8 cellular contexts compared by ENCODE assay signal in genomic region chr20:41697861-41698559, GRCh38.
A peak's percentile ranks its signal among the peaks of the same experiment; 100 is the strongest.
DNase-seq lines count a peak whose midpoint lies in the region; ATAC-seq and TF ChIP-seq lines count a peak whose summit lies in the region.

No MANE protein-coding gene starts in this region.

- no peaks in the 10 kb centered on the region for H4K20me1 ChIP-seq in SK-N-SH (ENCODE audit: insufficient read depth)

- H3F3A ChIP-seq in SK-N-SH (replicated peaks; ENCODE audit: insufficient read depth) = no peaks in the 10 kb centered on the region

- H3K79me2 ChIP-seq in SK-N-SH (ENCODE audit: insufficient read depth) = no peaks in the 10 kb centered on the region

- H3K36me3 ChIP-seq in SK-N-SH (replicated peaks in 1 of 2; ENCODE audit: control insufficient read depth in 1 of 2, insufficient read depth in 2 of 2, low read length in 1 of 2) (no peaks in the 10 kb centered on the region), psoas muscle (ENCODE audit: insufficient read depth in 1 of 2, low read depth in 1 of 2) (no peaks in the 10 kb centered on the region), aorta (ENCODE audit: control insufficient read depth in 1 of 2, insufficient read depth in 2 of 2, low read length in 1 of 2) (no peaks in the 10 kb centered on the region)

- H3K9ac ChIP-seq in SK-N-SH = no peak overlapping the region

- no peak for TF ChIP-seq EP300 in SK-N-SH (IDR thresholded peaks at IDR 0.05; ENCODE audit: borderline replicate concordance in 1 of 2, low read depth in 1 of 2, low read length in 1 of 2)

- peak; percentile 72 for TF ChIP-seq RAD21 in SK-N-SH (IDR thresholded peaks at IDR 0.05; ENCODE audit: low read length)

- intact Hi-C loops in psoas muscle (cut with DNase I) = loop anchor here in 1 of 2 donors (10.0 kb wide), 1 partner anchor 223 kb away; no protein-coding TSS in a partner anchor
- intact Hi-C loops in aorta (cut with DNase I) = loop anchor here (10.0 kb wide), 2 partner anchors 213 to 223 kb away; no protein-coding TSS in a partner anchor

- POLR2A ChIA-PET in SK-N-SH (lab: Yijun Ruan, JAX) (no interaction called here), RWPE1 (lab: Yijun Ruan, JAX; ENCODE audit: low non-redundant PET) (no interaction called here)

- H3K9me3 ChIP-seq in SK-N-SH = no peaks in the 10 kb centered on the region
- H3K9me3 ChIP-seq in psoas muscle = no peaks in the 10 kb centered on the region
- no peaks in the 10 kb centered on the region for H3K9me3 ChIP-seq in aorta (ENCODE audit: control insufficient read depth, low read length)

- H3K27me3 ChIP-seq in SK-N-SH (ENCODE audit: insufficient read depth) (no peaks in the 10 kb centered on the region), psoas muscle (ENCODE audit: insufficient read depth in 3 of 3, low read length in 2 of 3) (no peaks in the 10 kb centered on the region), aorta (ENCODE audit: control insufficient read depth in 1 of 2, insufficient read depth in 2 of 2, low read length in 1 of 2) (no peaks in the 10 kb centered on the region)

- no peak overlapping the region for H3K4me2 ChIP-seq in SK-N-SH

- 50% methylated on average over 6 of the region's 6 CpGs for WGBS in SK-N-SH (ENCODE audit: low lambda C conversion rate)
- 76 to 79% (median 79%) methylated on average over 6 of the region's 6 CpGs for WGBS in psoas muscle, 3 donors
- 77% methylated on average over 6 of the region's 6 CpGs for WGBS in aorta, 2 donors

- DNase-seq in SK-N-SH (peak; percentile 50), LNCaP clone FGC (ENCODE audit: low read depth) (no peak), RWPE1 (ENCODE audit: low spot score) (peak; percentile 51), epithelial cell of esophagus (ENCODE audit: low read depth) (peak; percentile 40), psoas muscle (no peak), aorta (no peak)

- no peak for ATAC-seq in SK-N-SH treated with all-trans-retinoic acid at 6 μM for 48 hours
- ATAC-seq in psoas muscle = no peak
- no peak for ATAC-seq in aorta (ENCODE audit: low FRiP score)
- ATAC-seq in HG02588 (IDR thresholded peaks at IDR 0.05; ENCODE audit: unreplicated experiment) = no peak

- H2AFZ ChIP-seq in SK-N-SH (ENCODE audit: low read depth) = no peak overlapping the region

- H3K9me2 ChIP-seq in SK-N-SH = no peaks in the 10 kb centered on the region

- H3K4me1 ChIP-seq in SK-N-SH (ENCODE audit: control insufficient read depth in 1 of 2, insufficient read depth in 2 of 2, low read depth in 1 of 2, low read length in 1 of 2) (peaks cover 0 to 3% of the 10 kb centered on the region in 2 experiments; a peak in 2 of 4 replicates), psoas muscle (peaks cover 4% of the 10 kb centered on the region), aorta (ENCODE audit: control insufficient read depth in 1 of 2, insufficient read depth in 2 of 2, low read length in 2 of 2) (no peaks in the 10 kb centered on the region)

- CTCF ChIA-PET in SK-N-SH (lab: Yijun Ruan, JAX) (interaction anchor here (0.6 to 3.8 kb wide), 23 partner anchors 18 to 1693 kb away, joined by 3 to 29 read pairs (median 4); no protein-coding TSS in a partner anchor), RWPE1 (lab: Yijun Ruan, JAX) (interaction anchor here (0.5 to 1.8 kb wide), 31 partner anchors 8 to 1806 kb away, joined by 3 to 15 read pairs (median 4); no protein-coding TSS in a partner anchor)

- H3K4me3 ChIP-seq in SK-N-SH (ENCODE audit: low read depth in 2 of 2, low read length in 1 of 2) = no peak overlapping the region; a peak in 1 of 4 replicates
- no peak overlapping the region for H3K4me3 ChIP-seq in LNCaP clone FGC (ENCODE audit: low read depth, low read length)
- H3K4me3 ChIP-seq in epithelial cell of esophagus (ENCODE audit: low read length) = no peak overlapping the region
- H3K4me3 ChIP-seq in psoas muscle = no peak overlapping the region
- no peak overlapping the region for H3K4me3 ChIP-seq in aorta (ENCODE audit: low read length in 2 of 2)

- H3K27ac ChIP-seq in SK-N-SH (ENCODE audit: low read depth in 2 of 2, low read length in 1 of 2) (no peak overlapping the region), RWPE1 (no peak overlapping the region), psoas muscle (no peak overlapping the region), aorta (ENCODE audit: low read depth in 1 of 2, low read length in 2 of 2) (no peak overlapping the region)

- TF ChIP-seq CTCF in SK-N-SH (IDR thresholded peaks at IDR 0.05) (peak; percentile 89), LNCaP clone FGC (IDR thresholded peaks at IDR 0.05; ENCODE audit: control insufficient read depth, extremely low read depth, insufficient read depth) (peak; percentile 75), RWPE1 (conservative IDR thresholded peaks at IDR 0.05; ENCODE audit: low read depth) (peak; percentile 99), epithelial cell of esophagus (IDR thresholded peaks at IDR 0.05; ENCODE audit: insufficient read depth, low read depth, low read length, missing control alignments) (peak; percentile 90), psoas muscle (IDR thresholded peaks at IDR 0.05) (peak; percentile 68)

TF ChIP-seq in SK-N-SH, 30 proteins besides CTCF, POLR2A, EP300 and RAD21:
- no peak for TF ChIP-seq IRF3 (IDR thresholded peaks at IDR 0.05; ENCODE audit: low read depth, low read length)
- peak; percentile 46 for TF ChIP-seq SMC3 (IDR thresholded peaks at IDR 0.05; ENCODE audit: low read depth, low read length)

TF ChIP-seq in SK-N-SH treated with all-trans-retinoic acid at 6 μM for 48 hours, 23 proteins besides CTCF, POLR2A, EP300 and RAD21:
- TF ChIP-seq BACH2 (CRISPR knock-in tag; IDR thresholded peaks at IDR 0.05; ENCODE audit: borderline replicate concordance) (no peak), ESRRG (CRISPR knock-in tag; IDR thresholded peaks at IDR 0.05) (no peak), TSHZ2 (CRISPR knock-in tag; IDR thresholded peaks at IDR 0.05) (no peak), POU6F1 (CRISPR knock-in tag; IDR thresholded peaks at IDR 0.05; ENCODE audit: borderline replicate concordance, low read depth) (no peak), GLIS3 (CRISPR knock-in tag; IDR thresholded peaks at IDR 0.05) (no peak), TOX (CRISPR knock-in tag; IDR thresholded peaks at IDR 0.05; ENCODE audit: borderline replicate concordance) (no peak), ZNF565 (CRISPR knock-in tag; conservative IDR thresholded peaks at IDR 0.05; ENCODE audit: low read depth) (no peak), OSR1 (CRISPR knock-in tag; IDR thresholded peaks at IDR 0.05) (no peak), TCF4 (CRISPR knock-in tag; IDR thresholded peaks at IDR 0.05; ENCODE audit: borderline replicate concordance) (no peak), ARNTL (CRISPR knock-in tag; IDR thresholded peaks at IDR 0.05; ENCODE audit: borderline replicate concordance, low read depth) (no peak)
TF ChIP-seq in SK-N-SH treated with all-trans-retinoic acid at 6 μM for 48 hours: peak in this region for 0.

Comparison
In these comparisons a context has a peak if more than half of its experiments do, and no peak if none do; other contexts are left out.
1. DNase-seq: peak in SK-N-SH (single experiment), RWPE1 (single experiment) and epithelial cell of esophagus (single experiment); none in LNCaP clone FGC (single experiment), psoas muscle (0 of 2) and aorta (0 of 2).
2. Peak in every context shown above with its lines, with median percentiles within 50 percentile points of each other: CTCF ChIP-seq.